In genomic region chr2:182912518-182912915, GRCh38 we compare ENCODE assay signal across 15 cellular contexts. TPM values are rescaled to one million over a fixed set of nuclear protein-coding genes. Genes with fewer than 3 reads are reported as not detected.
DNase-seq lines count a peak whose midpoint lies in the region; ATAC-seq, FAIRE-seq and TF ChIP-seq lines count a peak whose summit lies in the region.
"Had no signal": no experiment of that assay in that cellular context is flagged by ENCODE, and none has a peak within 500 bp of the region (broad histone marks: within the 10 kb centered on the region; RNA-seq: fewer than 3 reads in every experiment).

No MANE protein-coding gene starts in this region.

- TF ChIP-seq POLR2A in endothelial cell of umbilical vein (IDR thresholded peaks at IDR 0.05; ENCODE audit: low read depth, low read length): no peak

- in situ Hi-C loops in astrocyte of the cerebellum (cut with HindIII; ENCODE audit: low sequenced_read_pairs): no loop called here

- intact Hi-C loops in endothelial cell of umbilical vein (cut with micrococcal nuclease): no loop called here

- H3K9me1 ChIP-seq in endothelial cell of umbilical vein (replicated peaks; ENCODE audit: control insufficient read depth, extremely low read depth, insufficient read depth, low read length): no peaks in the 10 kb centered on the region

- POLR2A ChIA-PET in HEK293T (lab: Yijun Ruan, JAX): interaction anchor here (0.6 kb wide), 1 partner anchor 198 kb away, joined by 3 read pairs; no protein-coding TSS in a partner anchor
- POLR2A ChIA-PET in endothelial cell of umbilical vein (lab: Charles Lee): no interaction called here
- POLR2A ChIA-PET in SK-N-SH (lab: Yijun Ruan, JAX): no interaction called here

- DNase-seq in HEK293T (ENCODE audit: extremely low spot score): no peak
- DNase-seq in astrocyte of the cerebellum (ENCODE audit: low read depth): peak; percentile 16
- no peak for DNase-seq in endothelial cell of umbilical vein (ENCODE audit: low read depth, low spot score)
- no peak for DNase-seq in type B pancreatic cell (ENCODE audit: extremely low spot score, unreplicated experiment)
- no peak for DNase-seq in NCI-H774 (lab: John Stamatoyannopoulos, UW)
- no peak for DNase-seq in SK-N-SH
- DNase-seq: BE2C; CD4-positive, alpha-beta memory T cell; DMS79; HCEC 1CT had no signal

- H3F3A ChIP-seq in SK-N-SH (replicated peaks; ENCODE audit: insufficient read depth): peaks cover 30% of the 10 kb centered on the region

- H2AFZ ChIP-seq in endothelial cell of umbilical vein (ENCODE audit: low read depth, low read length) (no peak overlapping the region), SK-N-SH (ENCODE audit: low read depth) (no peak overlapping the region)

- no peak for TF ChIP-seq EP300 in SK-N-SH (IDR thresholded peaks at IDR 0.05; ENCODE audit: borderline replicate concordance in 1 of 2, low read depth in 1 of 2, low read length in 1 of 2)

- H3K27ac Mint-ChIP-seq in type B pancreatic cell: peak overlapping the region; percentile 35

- TF ChIP-seq RAD21 in SK-N-SH (IDR thresholded peaks at IDR 0.05; ENCODE audit: low read length): no peak

- no peak for ATAC-seq in HG03095 (IDR thresholded peaks at IDR 0.05; ENCODE audit: unreplicated experiment)
- ATAC-seq: GM12878 had no signal

- H3K27me3 ChIP-seq in endothelial cell of umbilical vein (ENCODE audit: control insufficient read depth in 2 of 2, insufficient read depth in 2 of 2, low read length in 2 of 2) (no peaks in the 10 kb centered on the region), SK-N-SH (ENCODE audit: insufficient read depth) (no peaks in the 10 kb centered on the region)
- H3K27me3 ChIP-seq: BE2C had no signal

- dilution Hi-C loops in endothelial cell of umbilical vein (cut with MboI; ENCODE audit: extremely low pct_ligation_motif_present, low sequenced_read_pairs): no loop called here

- CTCF ChIA-PET in HEK293T (lab: Yijun Ruan, JAX): no interaction called here
- CTCF ChIA-PET in endothelial cell of umbilical vein (lab: Charles Lee): interaction anchor here (0.8 kb wide), 1 partner anchor 68 kb away, joined by 3 read pairs; no protein-coding TSS in a partner anchor
- CTCF ChIA-PET in SK-N-SH (lab: Yijun Ruan, JAX): interaction anchor here (0.8 to 2.0 kb wide), 4 partner anchors 14 to 128 kb away, joined by 3 to 5 read pairs (median 4); no protein-coding TSS in a partner anchor

- H3K9me3 Mint-ChIP-seq in type B pancreatic cell: no peaks in the 10 kb centered on the region
- H3K9me3 Mint-ChIP-seq: CD4-positive, alpha-beta memory T cell had no signal

- H4K20me1 ChIP-seq in endothelial cell of umbilical vein (replicated peaks; ENCODE audit: control insufficient read depth, extremely low read depth, insufficient read depth, low read length) (peaks cover 2% of the 10 kb centered on the region), SK-N-SH (ENCODE audit: insufficient read depth) (peaks cover 6% of the 10 kb centered on the region)

- FAIRE-seq in endothelial cell of umbilical vein (lab: Jason Lieb, UNC): peak; percentile 31
- FAIRE-seq: A204.1, GM12878, GM18507 had no signal

- no peak overlapping the region for H3K4me3 ChIP-seq in astrocyte of the cerebellum (ENCODE audit: low read depth, low read length)
- no peak overlapping the region for H3K4me3 ChIP-seq in endothelial cell of umbilical vein (replicated peaks in 1 of 3; ENCODE audit: insufficient read depth in 1 of 3, low read depth in 1 of 3, low read length in 3 of 3)
- no peak overlapping the region for H3K4me3 ChIP-seq in SK-N-SH (ENCODE audit: low read depth in 2 of 2, low read length in 1 of 2)
- H3K4me3 ChIP-seq: GM12878 had no signal

- no TSS peak for BruUV-seq in endothelial cell of umbilical vein (replicated peaks; lab: Mats Ljungman, UMichigan)

- no peak overlapping the region for H3K9ac ChIP-seq in endothelial cell of umbilical vein (replicated peaks; ENCODE audit: extremely low read depth, insufficient read depth, low read length)
- no peak overlapping the region for H3K9ac ChIP-seq in SK-N-SH

- no peaks in the 10 kb centered on the region for H3K27me3 Mint-ChIP-seq in type B pancreatic cell
- H3K27me3 Mint-ChIP-seq: CD4-positive, alpha-beta memory T cell had no signal

- H3K36me3 ChIP-seq in endothelial cell of umbilical vein (ENCODE audit: control insufficient read depth in 2 of 2, extremely low read depth in 1 of 2, insufficient read depth in 2 of 2, low read length in 2 of 2) (peaks cover 3% of the 10 kb centered on the region in 2 experiments), SK-N-SH (replicated peaks in 1 of 2; ENCODE audit: control insufficient read depth in 1 of 2, insufficient read depth in 2 of 2, low read length in 1 of 2) (peaks cover 48 to 56% of the 10 kb centered on the region in 2 experiments)
- H3K36me3 ChIP-seq: BE2C had no signal

- no peaks in the 10 kb centered on the region for H3K9me3 ChIP-seq in endothelial cell of umbilical vein (replicated peaks; ENCODE audit: control insufficient read depth, insufficient read depth, low read length)
- H3K9me3 ChIP-seq in SK-N-SH: no peaks in the 10 kb centered on the region
- H3K9me3 ChIP-seq: BE2C had no signal

- TF ChIP-seq CTCF in astrocyte of the cerebellum (IDR thresholded peaks at IDR 0.05; ENCODE audit: low read depth, low read length, missing control alignments) (no peak), endothelial cell of umbilical vein (IDR thresholded peaks at IDR 0.05; ENCODE audit: extremely low read depth in 1 of 2, insufficient read depth in 1 of 2, low read depth in 1 of 2, low read length in 2 of 2) (no peak), type B pancreatic cell (conservative IDR thresholded peaks at IDR 0.05) (no peak), SK-N-SH (IDR thresholded peaks at IDR 0.05) (no peak)

- H3K79me2 ChIP-seq in endothelial cell of umbilical vein (ENCODE audit: control insufficient read depth, insufficient read depth, low read length) (no peaks in the 10 kb centered on the region), SK-N-SH (ENCODE audit: insufficient read depth) (no peaks in the 10 kb centered on the region)

- H3K36me3 Mint-ChIP-seq in type B pancreatic cell: peaks cover 58% of the 10 kb centered on the region

- H3K27ac ChIP-seq in endothelial cell of umbilical vein (ENCODE audit: insufficient read depth, low read depth, low read length) (no peak overlapping the region), SK-N-SH (ENCODE audit: low read depth in 2 of 2, low read length in 1 of 2) (no peak overlapping the region)
- H3K27ac ChIP-seq: C4-2B had no signal

- no peak overlapping the region for H3K4me2 ChIP-seq in endothelial cell of umbilical vein (ENCODE audit: insufficient read depth, low read length)
- H3K4me2 ChIP-seq in SK-N-SH: no peak overlapping the region

- H3K9me2 ChIP-seq in SK-N-SH: no peaks in the 10 kb centered on the region

- no peak overlapping the region for H3K4me3 Mint-ChIP-seq in type B pancreatic cell
- H3K4me3 Mint-ChIP-seq: CD4-positive, alpha-beta memory T cell had no signal

- WGBS in SK-N-SH (ENCODE audit: low lambda C conversion rate): 96% methylated on average over 3 of the region's 3 CpGs

- peaks cover 22% of the 10 kb centered on the region for H3K4me1 Mint-ChIP-seq in type B pancreatic cell (ENCODE audit: unreplicated experiment)
- H3K4me1 Mint-ChIP-seq: CD4-positive, alpha-beta memory T cell had no signal

- H3K4me1 ChIP-seq in endothelial cell of umbilical vein (ENCODE audit: control insufficient read depth, extremely low read depth, insufficient read depth, low read length) (no peaks in the 10 kb centered on the region), SK-N-SH (ENCODE audit: control insufficient read depth in 1 of 2, insufficient read depth in 2 of 2, low read depth in 1 of 2, low read length in 1 of 2) (peaks cover 8 to 27% of the 10 kb centered on the region in 2 experiments)
- H3K4me1 ChIP-seq: BE2C had no signal

TF ChIP-seq in endothelial cell of umbilical vein, 7 proteins besides CTCF, POLR2A, EP300 and RAD21 (continues in another document):
- no peak for TF ChIP-seq POLR2AphosphoS5 (IDR thresholded peaks at IDR 0.05; ENCODE audit: insufficient read depth, low read depth, low read length)
- no peak for TF ChIP-seq JUN (IDR thresholded peaks at IDR 0.05; ENCODE audit: borderline replicate concordance, insufficient read depth, insufficient read length, low read depth)
- no peak for TF ChIP-seq GATA2 (IDR thresholded peaks at IDR 0.05; ENCODE audit: insufficient read depth, insufficient read length, low read depth, low read length)
- no peak for TF ChIP-seq MAX (IDR thresholded peaks at IDR 0.05; ENCODE audit: insufficient read depth, insufficient read length)
- TF ChIP-seq EZH2 (IDR thresholded peaks at IDR 0.05; ENCODE audit: borderline replicate concordance, low read depth, low read length, severe bottlenecking): no peak

TF ChIP-seq in SK-N-SH, 30 proteins besides CTCF, POLR2A, EP300 and RAD21 (continues in another document):
- TF ChIP-seq MAX (IDR thresholded peaks at IDR 0.05; ENCODE audit: low read depth) (no peak), SIN3A (IDR thresholded peaks at IDR 0.05; ENCODE audit: borderline replicate concordance, low read depth, low read length) (no peak), RXRA (IDR thresholded peaks at IDR 0.05; ENCODE audit: borderline replicate concordance, low read depth) (no peak), TAF1 (IDR thresholded peaks at IDR 0.05; ENCODE audit: borderline replicate concordance, low read depth, low read length) (no peak), YY1 (IDR thresholded peaks at IDR 0.05; ENCODE audit: low read depth) (no peak)

RNA-seq across cellular contexts. Expression of gene FRZB, which starts 46.1 kb away (rescaled TPM):
- total RNA-seq in endothelial cell of umbilical vein (0.09 TPM in 1 of 2 replicates, not detected in the other), type B pancreatic cell (ENCODE audit: low replicate concordance) (3.6 and 17.1 TPM in 2 replicates)
- polyA plus RNA-seq in endothelial cell of umbilical vein (0.03 and 0.04 TPM in 2 replicates), SK-N-SH (2012; rRNA removed) (2.8 and 3.5 TPM in 2 replicates)
- 0.03 and 0.08 TPM in 2 replicates for polyA plus RNA-seq in endothelial cell of umbilical vein (2011; cell fraction: cytosol; rRNA removed)
- polyA plus RNA-seq in endothelial cell of umbilical vein (2011; cell fraction: nucleus; rRNA removed): 0.08 and 0.11 TPM in 2 replicates
- polyA plus RNA-seq in endothelial cell of umbilical vein (2012): not detected in 2 replicates
- polyA minus RNA-seq in endothelial cell of umbilical vein: not detected in 2 replicates
- not detected for polyA minus RNA-seq in endothelial cell of umbilical vein (2011; cell fraction: cytosol; rRNA and poly(A)+ RNA removed)
- polyA minus RNA-seq in endothelial cell of umbilical vein (2011; cell fraction: nucleus; rRNA and poly(A)+ RNA removed): 0.14 TPM in 1 of 2 replicates, not detected in the other
- polyA plus RNA-seq in SK-N-SH (2012; cell fraction: cytosol; rRNA removed): 3.2 and 3.4 TPM in 2 replicates
- 1.2 and 1.4 TPM in 2 replicates for polyA plus RNA-seq in SK-N-SH (2012; cell fraction: nucleus; rRNA removed)
- total RNA-seq: CD4-positive, alpha-beta memory T cell; GM12878 had no signal
